ENCODE assay signal across 1 cellular context in the genomic region with DNA sequence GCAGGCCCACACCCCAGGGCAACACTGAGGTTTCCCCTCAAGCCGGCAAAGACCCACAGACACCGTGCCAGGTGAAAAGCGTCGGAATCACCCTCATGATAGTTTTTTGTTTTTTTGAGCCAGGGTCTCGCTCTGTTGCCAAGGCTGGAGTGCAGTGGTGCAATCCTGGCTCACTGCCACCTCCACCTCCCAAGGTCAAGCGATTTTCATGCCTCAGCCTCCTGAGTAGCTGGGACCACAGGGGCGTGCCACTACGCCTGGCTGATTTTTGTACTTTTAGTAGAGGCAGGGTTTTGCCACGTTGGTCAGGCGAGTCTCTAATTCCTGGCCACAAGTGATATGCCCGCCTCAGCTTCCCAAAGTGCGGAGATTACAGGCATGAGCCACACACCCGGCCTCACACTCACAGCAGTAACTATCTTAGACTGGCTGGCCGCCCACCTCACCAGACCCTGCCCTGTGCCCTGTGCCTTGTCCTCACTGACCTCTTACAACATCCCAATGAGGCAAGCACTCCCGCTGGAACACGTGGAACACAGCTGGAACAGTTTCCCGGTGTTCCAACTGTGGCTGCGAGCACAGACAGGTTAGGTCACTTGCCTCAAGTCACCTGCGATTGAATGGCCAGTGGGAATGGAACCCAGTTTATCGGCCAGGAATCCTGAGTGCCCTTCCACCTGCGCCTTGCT.
TF ChIP-seq lines count a peak whose summit lies in the region.

No MANE protein-coding gene starts in this region.

TF ChIP-seq in H1, 55 proteins besides CTCF, POLR2A, EP300 and RAD21:
- TF ChIP-seq ASH2L (IDR thresholded peaks at IDR 0.05; ENCODE audit: low read length) (no peak), SAP30 (IDR thresholded peaks at IDR 0.05; ENCODE audit: insufficient read depth, insufficient replicate concordance, low read length) (no peak), RFX5 (IDR thresholded peaks at IDR 0.05; ENCODE audit: borderline replicate concordance, low read depth, low read length) (no peak), SRF (IDR thresholded peaks at IDR 0.05; ENCODE audit: low read depth, low read length) (no peak), RNF2 (IDR thresholded peaks at IDR 0.05; ENCODE audit: borderline replicate concordance, low read depth, low read length, missing control alignments, poor library complexity, severe bottlenecking) (no peak), RBBP5 (IDR thresholded peaks at IDR 0.05; ENCODE audit: borderline replicate concordance, low read depth, low read length) (no peak), GTF2F1 (IDR thresholded peaks at IDR 0.05; ENCODE audit: borderline replicate concordance, low read depth, low read length) (no peak), KDM5A (IDR thresholded peaks at IDR 0.05; ENCODE audit: low read length) (no peak), BACH1 (IDR thresholded peaks at IDR 0.05; ENCODE audit: low read length) (no peak), TBP (IDR thresholded peaks at IDR 0.05; ENCODE audit: low read depth, low read length) (no peak), YY1 (IDR thresholded peaks at IDR 0.05; ENCODE audit: low read depth, low read length) (no peak), POLR2AphosphoS5 (IDR thresholded peaks at IDR 0.05; ENCODE audit: low read depth, low read length) (no peak), EZH2 (IDR thresholded peaks at IDR 0.05; ENCODE audit: low read depth, low read length, severe bottlenecking) (no peak), SP4 (IDR thresholded peaks at IDR 0.05; ENCODE audit: low read length) (no peak), KDM1A (IDR thresholded peaks at IDR 0.05; ENCODE audit: borderline replicate concordance, low read length) (no peak), HDAC6 (IDR thresholded peaks at IDR 0.05; ENCODE audit: low read depth, low read length) (no peak), CTBP2 (IDR thresholded peaks at IDR 0.05; ENCODE audit: borderline replicate concordance, insufficient read depth, insufficient read length, low read length) (no peak), CEBPB (IDR thresholded peaks at IDR 0.05; ENCODE audit: low read depth, low read length) (no peak)
